In the genomic region with DNA sequence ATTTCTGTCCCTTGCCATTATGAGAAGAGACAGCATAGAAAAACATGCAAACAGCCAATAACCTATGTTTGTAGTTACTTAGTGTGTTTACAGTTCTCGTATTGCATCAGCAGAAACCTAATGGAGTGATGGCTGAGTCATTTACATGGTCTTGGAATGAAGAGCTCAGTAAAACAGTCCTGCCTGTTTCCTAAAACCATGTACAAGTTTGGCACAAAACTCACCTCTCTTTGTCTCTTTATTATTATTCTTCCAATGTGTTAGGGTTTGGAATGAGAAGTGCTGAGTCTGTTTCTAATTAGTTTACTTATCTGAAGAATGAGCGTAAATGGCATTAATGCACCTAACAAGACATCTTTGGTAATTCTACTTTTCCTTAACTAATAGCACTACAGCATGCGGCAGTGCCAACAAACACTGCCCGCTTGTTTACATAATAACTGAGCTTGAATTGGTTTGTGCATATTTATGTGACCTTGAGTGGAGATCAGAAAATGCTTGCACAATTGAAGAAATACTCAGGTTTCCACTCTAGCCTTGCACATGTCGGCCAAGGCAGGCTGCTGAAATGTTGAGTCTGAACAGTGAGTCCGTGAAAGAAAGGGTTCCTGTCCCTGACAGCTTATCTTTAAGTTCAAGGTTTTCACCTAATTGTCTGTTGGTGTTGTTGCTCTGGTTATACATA, we compare ENCODE assay signal across 11 cellular contexts.
DNase-seq lines count a peak whose midpoint lies in the region; ATAC-seq and TF ChIP-seq lines count a peak whose summit lies in the region.
"Had no signal": no experiment of that assay in that cellular context is flagged by ENCODE, and none has a peak within 500 bp of the region (broad histone marks: within the 10 kb centered on the region; RNA-seq: fewer than 3 reads in every experiment).

No MANE protein-coding gene starts in this region.

- no TSS peak for BruUV-seq in IMR-90 (replicated peaks; lab: Mats Ljungman, UMichigan)

- TF ChIP-seq RAD21 in IMR-90 (IDR thresholded peaks at IDR 0.05; ENCODE audit: low read length), result no peak

- H3K18ac ChIP-seq in IMR-90 (ENCODE audit: low read depth, low read length), result peak overlapping the region; percentile 78

- H3K4me2 ChIP-seq in IMR-90 (ENCODE audit: low read depth, low read length), result peak overlapping the region; percentile 75

- DNase-seq in AG04449 (ENCODE audit: low read depth, low spot score) (peak; percentile 12), IMR-90 (peak; percentile 83), amniotic epithelial cell (ENCODE audit: low read depth) (peak; percentile 82), left kidney (ENCODE audit: low read depth, low spot score) (peak; percentile 12), tibial artery (no peak)
- no peak for DNase-seq in activated CD4-positive, alpha-beta T cell treated with anti-CD3 and anti-CD28 coated beads for 4 hours
- DNase-seq: C1 segment of cervical spinal cord, KBM-7 had no signal

- no CpG with 5 or more reads among the region's 6 CpGs for WGBS in IMR-90 (ENCODE audit: extremely low coverage in 2 of 2, insufficient read length in 1 of 2), 2 experiments

- no peak overlapping the region; the same call in 1 of the 2 replicates for H2AK5ac ChIP-seq in IMR-90 (ENCODE audit: low read depth, low read length)

- H2BK15ac ChIP-seq in IMR-90 (ENCODE audit: low read depth, low read length), result peak overlapping the region; percentile 84; the same call in 2 of the 3 replicates

- peak overlapping the region; percentile 87 for H4K91ac ChIP-seq in IMR-90 (ENCODE audit: insufficient read depth, low read depth, low read length)

- peak overlapping the region; percentile 55 for H3K23ac ChIP-seq in IMR-90 (ENCODE audit: low read depth, low read length)

- no peaks in the 10 kb centered on the region for H3K36me3 ChIP-seq in IMR-90 (ENCODE audit: control insufficient read depth, insufficient read depth, low read length)
- H3K36me3 ChIP-seq in tibial artery, result no peaks in the 10 kb centered on the region
- H3K36me3 ChIP-seq: vagina had no signal

- peak overlapping the region; percentile 80; the same call in 1 of the 2 replicates for H3K27ac ChIP-seq in IMR-90 (ENCODE audit: insufficient read depth, low read length)
- H3K27ac ChIP-seq in tibial artery, result no peak overlapping the region
- H3K27ac ChIP-seq: vagina had no signal

- in situ Hi-C loops in IMR-90 (cut with MboI; ENCODE audit: low sequenced_read_pairs), result no loop called here

- dilution Hi-C loops in IMR-90 (cut with HindIII; ENCODE audit: low sequenced_read_pairs, unreplicated experiment), result no loop called here

- peak overlapping the region; percentile 86 for H2BK120ac ChIP-seq in IMR-90 (ENCODE audit: low read depth, low read length)

- H3K9ac ChIP-seq in IMR-90 (ENCODE audit: low read depth, low read length), result peak overlapping the region; percentile 63; the same call in 1 of the 2 replicates

- H3K14ac ChIP-seq in IMR-90 (replicated peaks; ENCODE audit: low read depth, low read length), result peak overlapping the region; percentile 62

- TF ChIP-seq POLR2A in IMR-90 (IDR thresholded peaks at IDR 0.05; ENCODE audit: low read depth, low read length), result no peak

- peak overlapping the region; percentile 35 to 77; a peak in 3 of 4 replicates for H4K8ac ChIP-seq in IMR-90 (ENCODE audit: low read depth in 2 of 2, low read length in 2 of 2)

- H3K56ac ChIP-seq in IMR-90 (ENCODE audit: extremely low read depth, insufficient read depth, low read length), result peak overlapping the region; percentile 71

- intact Hi-C loops in IMR-90 (cut with micrococcal nuclease) (loop anchor here (2.0 to 5.0 kb wide), 5 partner anchors 40 to 405 kb away; a partner anchor contains a TSS), tibial artery (cut with DNase I; ENCODE audit: low total_unique reads) (no loop called here)

- ATAC-seq in IMR-90 (ENCODE audit: low read depth) (peak; percentile 81), HG03457 (IDR thresholded peaks at IDR 0.05; ENCODE audit: unreplicated experiment) (no peak), GM19324 (IDR thresholded peaks at IDR 0.05; ENCODE audit: low FRiP score, unreplicated experiment) (no peak)

- H4K5ac ChIP-seq in IMR-90 (ENCODE audit: low read depth, low read length), result peak overlapping the region; percentile 53; the same call in 1 of the 2 replicates

- peak overlapping the region; percentile 92 for H2BK5ac ChIP-seq in IMR-90 (ENCODE audit: low read depth, low read length, poor library complexity, severe bottlenecking)

- peak overlapping the region; percentile 44 for H2AFZ ChIP-seq in IMR-90 (replicated peaks; ENCODE audit: low read length, poor library complexity)

- POLR2A ChIA-PET in AG04449 (lab: Yijun Ruan, JAX) (no interaction called here), IMR-90 (lab: Charles Lee; ENCODE audit: unreplicated experiment) (no interaction called here)

- TF ChIP-seq CTCF in AG04449 (IDR thresholded peaks at IDR 0.05; ENCODE audit: insufficient read depth, low read length, missing control alignments), result no peak
- TF ChIP-seq CTCF in IMR-90 (conservative IDR thresholded peaks at IDR 0.05; ENCODE audit: low read depth, low read length), result no peak
- TF ChIP-seq CTCF in tibial artery (IDR thresholded peaks at IDR 0.05), result no peak

- H3K27me3 ChIP-seq in IMR-90 (ENCODE audit: control insufficient read depth, insufficient read depth, low read length) (no peaks in the 10 kb centered on the region), tibial artery (no peaks in the 10 kb centered on the region)
- H3K27me3 ChIP-seq: vagina had no signal

- H3K79me1 ChIP-seq in IMR-90 (ENCODE audit: low read depth in 1 of 2, low read length in 2 of 2), result no peaks in the 10 kb centered on the region

- H3K9me3 ChIP-seq in IMR-90 (ENCODE audit: control insufficient read depth, insufficient read depth, low read length), result no peaks in the 10 kb centered on the region
- no peaks in the 10 kb centered on the region for H3K9me3 ChIP-seq in tibial artery
- H3K9me3 ChIP-seq: vagina had no signal

- no peaks in the 10 kb centered on the region; the same call in none of the 2 replicates for H3K9me1 ChIP-seq in IMR-90 (ENCODE audit: insufficient read depth, low read length)

- peak overlapping the region; percentile 76 for H3K4ac ChIP-seq in IMR-90 (ENCODE audit: low read depth, low read length)

- H4K20me1 ChIP-seq in IMR-90 (ENCODE audit: insufficient read depth, low read length), result no peaks in the 10 kb centered on the region

- H2BK20ac ChIP-seq in IMR-90 (ENCODE audit: low read depth, low read length), result peak overlapping the region; percentile 79

- H3K4me3 ChIP-seq in AG04449 (ENCODE audit: low read depth, low read length) (no peak overlapping the region), IMR-90 (ENCODE audit: insufficient read depth, low read depth, low read length) (no peak overlapping the region), tibial artery (no peak overlapping the region)
- H3K4me3 ChIP-seq: vagina had no signal

- CTCF ChIA-PET in AG04449 (lab: Yijun Ruan, JAX), result interaction anchor here (1.8 kb wide), 1 partner anchor 10 kb away, joined by 3 read pairs; no protein-coding TSS in a partner anchor
- CTCF ChIA-PET in IMR-90 (lab: Yijun Ruan, JAX), result interaction anchor here (2.0 kb wide), 1 partner anchor 12 kb away, joined by 4 read pairs; no protein-coding TSS in a partner anchor

- H3K4me1 ChIP-seq in IMR-90 (ENCODE audit: control insufficient read depth, insufficient read depth, low read length), result peaks cover 5% of the 10 kb centered on the region
- no peaks in the 10 kb centered on the region for H3K4me1 ChIP-seq in tibial artery
- H3K4me1 ChIP-seq: vagina had no signal

- peak overlapping the region; percentile 39 for H2AK9ac ChIP-seq in IMR-90 (replicated peaks; ENCODE audit: low read depth, low read length, poor library complexity)

TF ChIP-seq in IMR-90, 13 proteins besides CTCF, POLR2A, EP300 and RAD21:
- TF ChIP-seq, protein P1, sequence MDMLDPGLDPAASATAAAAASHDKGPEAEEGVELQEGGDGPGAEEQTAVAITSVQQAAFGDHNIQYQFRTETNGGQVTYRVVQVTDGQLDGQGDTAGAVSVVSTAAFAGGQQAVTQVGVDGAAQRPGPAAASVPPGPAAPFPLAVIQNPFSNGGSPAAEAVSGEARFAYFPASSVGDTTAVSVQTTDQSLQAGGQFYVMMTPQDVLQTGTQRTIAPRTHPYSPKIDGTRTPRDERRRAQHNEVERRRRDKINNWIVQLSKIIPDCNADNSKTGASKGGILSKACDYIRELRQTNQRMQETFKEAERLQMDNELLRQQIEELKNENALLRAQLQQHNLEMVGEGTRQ (IDR thresholded peaks at IDR 0.05; ENCODE audit: low read depth, low read length), result no peak
- TF ChIP-seq, protein P2, sequence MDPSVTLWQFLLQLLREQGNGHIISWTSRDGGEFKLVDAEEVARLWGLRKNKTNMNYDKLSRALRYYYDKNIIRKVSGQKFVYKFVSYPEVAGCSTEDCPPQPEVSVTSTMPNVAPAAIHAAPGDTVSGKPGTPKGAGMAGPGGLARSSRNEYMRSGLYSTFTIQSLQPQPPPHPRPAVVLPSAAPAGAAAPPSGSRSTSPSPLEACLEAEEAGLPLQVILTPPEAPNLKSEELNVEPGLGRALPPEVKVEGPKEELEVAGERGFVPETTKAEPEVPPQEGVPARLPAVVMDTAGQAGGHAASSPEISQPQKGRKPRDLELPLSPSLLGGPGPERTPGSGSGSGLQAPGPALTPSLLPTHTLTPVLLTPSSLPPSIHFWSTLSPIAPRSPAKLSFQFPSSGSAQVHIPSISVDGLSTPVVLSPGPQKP (IDR thresholded peaks at IDR 0.05; ENCODE audit: borderline replicate concordance, low read depth, low read length), result no peak
- no peak for TF ChIP-seq RCOR1 (IDR thresholded peaks at IDR 0.05; ENCODE audit: insufficient replicate concordance, low read length)
- no peak for TF ChIP-seq BHLHE40 (IDR thresholded peaks at IDR 0.05; ENCODE audit: low read depth, low read length)
- TF ChIP-seq CHD1 (IDR thresholded peaks at IDR 0.05; ENCODE audit: low read depth, low read length), result no peak
- peak; percentile 81 for TF ChIP-seq FOS (IDR thresholded peaks at IDR 0.05; ENCODE audit: low read depth, low read length)
- TF ChIP-seq MXI1 (IDR thresholded peaks at IDR 0.05; ENCODE audit: borderline replicate concordance, low read depth, low read length), result no peak
- peak; percentile 16; the same call in 1 of the 2 replicates for TF ChIP-seq NFE2L2 (IDR thresholded peaks at IDR 0.05; ENCODE audit: low read depth, low read length)
- peak; percentile 95 for TF ChIP-seq CEBPB (IDR thresholded peaks at IDR 0.05; ENCODE audit: low read depth, low read length)
- TF ChIP-seq MAZ (IDR thresholded peaks at IDR 0.05; ENCODE audit: borderline replicate concordance, low read depth, low read length), result no peak
- no peak for TF ChIP-seq SMC3 (IDR thresholded peaks at IDR 0.05; ENCODE audit: low read depth, low read length)
- no peak for TF ChIP-seq RFX5 (IDR thresholded peaks at IDR 0.05; ENCODE audit: low read depth, low read length)
- TF ChIP-seq MAFK (IDR thresholded peaks at IDR 0.05; ENCODE audit: low read depth, low read length), result peak; percentile 21; the same call in 1 of the 2 replicates

Comparison
In these comparisons a context has a peak if more than half of its experiments do, and no peak if none do; other contexts are left out.
1. DNase-seq: peak in AG04449 (single experiment), IMR-90 (single experiment), amniotic epithelial cell (single experiment) and left kidney (single experiment); none in activated CD4-positive, alpha-beta T cell treated with anti-CD3 and anti-CD28 coated beads for 4 hours (0 of 2) and tibial artery (0 of 2).